1 cellular context compared by ENCODE assay signal in the genomic region with DNA sequence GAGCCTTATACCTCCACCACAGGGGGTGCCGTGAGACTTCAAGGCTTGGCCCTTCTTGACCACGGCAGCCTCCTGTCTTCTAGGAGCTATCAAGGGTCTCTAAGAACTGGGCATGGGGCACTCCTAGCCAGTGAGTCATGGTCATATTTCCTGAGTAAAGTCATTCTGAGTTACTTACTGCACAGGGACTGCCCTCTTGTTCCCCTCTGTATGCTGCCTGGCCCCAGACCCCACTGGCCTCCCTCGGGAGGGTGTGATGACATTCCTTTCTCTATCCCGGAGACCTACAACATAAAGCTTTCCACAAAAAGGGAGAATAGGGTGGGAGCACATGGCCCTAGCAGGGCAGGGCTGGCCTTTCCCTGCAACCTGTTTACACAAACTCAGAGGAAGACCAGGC.
TF ChIP-seq lines count a peak whose summit lies in the region.

No MANE protein-coding gene starts in this region.

TF ChIP-seq in IMR-90, 13 proteins besides CTCF, POLR2A, EP300 and RAD21:
- no peak for TF ChIP-seq MAZ (IDR thresholded peaks at IDR 0.05; ENCODE audit: borderline replicate concordance, low read depth, low read length)
- TF ChIP-seq MXI1 (IDR thresholded peaks at IDR 0.05; ENCODE audit: borderline replicate concordance, low read depth, low read length) = no peak
- TF ChIP-seq FOS (IDR thresholded peaks at IDR 0.05; ENCODE audit: low read depth, low read length) = 0 out of 2 replicates have a peak, but pooled peaks have one; percentile 21
